1 cellular context compared by ENCODE assay signal in genomic region chr14:50116221-50116956, GRCh38.
TF ChIP-seq lines count a peak whose summit lies in the region.

VCPKMT (minus strand) TSS chr14:50116572; CDS start chr14:50116552, 20 bp downstream.

TF ChIP-seq in HepG2, 621 proteins besides CTCF, POLR2A, EP300 and RAD21 (continued from another document and continues in another):
- peak; percentile 95 for TF ChIP-seq ZGPAT (CRISPR knock-in tag; IDR thresholded peaks at IDR 0.05)
- no peak for TF ChIP-seq ZFP62 (CRISPR knock-in tag; IDR thresholded peaks at IDR 0.05)
- no peak for TF ChIP-seq ZNF24 (IDR thresholded peaks at IDR 0.05)
- TF ChIP-seq SPEN (CRISPR knock-in tag; IDR thresholded peaks at IDR 0.05; ENCODE audit: low read depth), result peak; percentile 91
- TF ChIP-seq TFAP4 (IDR thresholded peaks at IDR 0.05; ENCODE audit: borderline replicate concordance, low read depth), result peak; percentile 50; the same call in 1 of the 2 replicates
- TF ChIP-seq ZNF616 (CRISPR knock-in tag; IDR thresholded peaks at IDR 0.05; ENCODE audit: low read depth), result peak; percentile 73; the same call in 1 of the 2 replicates
- no peak for TF ChIP-seq AGO1 (IDR thresholded peaks at IDR 0.05; ENCODE audit: low read depth, low read length, poor library complexity, severe bottlenecking)
- TF ChIP-seq SIX1 (CRISPR knock-in tag; IDR thresholded peaks at IDR 0.05; ENCODE audit: borderline replicate concordance), result no peak
- TF ChIP-seq RFXANK (CRISPR knock-in tag; IDR thresholded peaks at IDR 0.05), result no peak
- no peak for TF ChIP-seq ZNF615 (CRISPR knock-in tag; IDR thresholded peaks at IDR 0.05; ENCODE audit: borderline replicate concordance)
- no peak for TF ChIP-seq ZNF12 (CRISPR knock-in tag; IDR thresholded peaks at IDR 0.05)
- TF ChIP-seq PCBP1 (IDR thresholded peaks at IDR 0.05; ENCODE audit: borderline replicate concordance, low read depth, low read length), result no peak
- TF ChIP-seq SNAI1 (CRISPR knock-in tag; IDR thresholded peaks at IDR 0.05; ENCODE audit: borderline replicate concordance), result no peak
- no peak for TF ChIP-seq ADNP (CRISPR knock-in tag; IDR thresholded peaks at IDR 0.05)
- peak; percentile 37 for TF ChIP-seq ZNF777 (CRISPR knock-in tag; IDR thresholded peaks at IDR 0.05)
- TF ChIP-seq ZC3H13 (CRISPR knock-in tag; IDR thresholded peaks at IDR 0.05), result no peak
- no peak for TF ChIP-seq RARA (CRISPR knock-in tag; IDR thresholded peaks at IDR 0.05)
- no peak for TF ChIP-seq ZNF597 (CRISPR knock-in tag; IDR thresholded peaks at IDR 0.05)
- TF ChIP-seq ZNF567 (CRISPR knock-in tag; IDR thresholded peaks at IDR 0.05; ENCODE audit: borderline replicate concordance), result 0 out of 2 replicates have a peak, but pooled peaks have one; percentile 47
- peak; percentile 94; the same call in 1 of the 2 replicates for TF ChIP-seq TFDP1 (CRISPR knock-in tag; IDR thresholded peaks at IDR 0.05; ENCODE audit: borderline replicate concordance)
- TF ChIP-seq ZBTB34 (CRISPR knock-in tag; IDR thresholded peaks at IDR 0.05), result no peak
- TF ChIP-seq ZNF770 (CRISPR knock-in tag; IDR thresholded peaks at IDR 0.05), result peak; percentile 61
- 0 out of 2 replicates have a peak, but pooled peaks have one; percentile 34 for TF ChIP-seq ARID2 (CRISPR knock-in tag; IDR thresholded peaks at IDR 0.05; ENCODE audit: borderline replicate concordance)
- no peak for TF ChIP-seq ESRRA (CRISPR knock-in tag; IDR thresholded peaks at IDR 0.05; ENCODE audit: low read depth)
- TF ChIP-seq GATAD1 (CRISPR knock-in tag; IDR thresholded peaks at IDR 0.05), result peak; percentile 97
- TF ChIP-seq PRPF4 (IDR thresholded peaks at IDR 0.05; ENCODE audit: low read depth, low read length, poor library complexity, severe bottlenecking), result no peak
- no peak for TF ChIP-seq BATF2 (CRISPR knock-in tag; IDR thresholded peaks at IDR 0.05)
- no peak for TF ChIP-seq SATB2 (CRISPR knock-in tag; IDR thresholded peaks at IDR 0.05)
- peak; percentile 96 for TF ChIP-seq POLR2G (IDR thresholded peaks at IDR 0.05; ENCODE audit: low read depth, low read length)
- peak in 1 of 2 experiments; percentile 69; a peak in 1 of 4 replicates for TF ChIP-seq KLF16 (CRISPR knock-in tag; IDR thresholded peaks at IDR 0.05)
- TF ChIP-seq ZBTB43 (CRISPR knock-in tag; conservative IDR thresholded peaks at IDR 0.05), result no peak
- TF ChIP-seq TIGD3 (CRISPR knock-in tag; IDR thresholded peaks at IDR 0.05; ENCODE audit: borderline replicate concordance), result no peak
- peak; percentile 97 for TF ChIP-seq YY1 (IDR thresholded peaks at IDR 0.05; ENCODE audit: insufficient read depth, insufficient replicate concordance, low read depth, low read length)
- no peak for TF ChIP-seq GRHL1 (CRISPR knock-in tag; conservative IDR thresholded peaks at IDR 0.05)
- TF ChIP-seq HIVEP1 (CRISPR knock-in tag; IDR thresholded peaks at IDR 0.05), result peak; percentile 58; the same call in 1 of the 2 replicates
- peak; percentile 79; the same call in 1 of the 2 replicates for TF ChIP-seq NFKB2 (CRISPR knock-in tag; IDR thresholded peaks at IDR 0.05; ENCODE audit: borderline replicate concordance)
- no peak for TF ChIP-seq SUZ12 (IDR thresholded peaks at IDR 0.05; ENCODE audit: low read depth, low read length)
- TF ChIP-seq DNMT1 (CRISPR knock-in tag; IDR thresholded peaks at IDR 0.05), result peak; percentile 80; the same call in 1 of the 2 replicates
- peak; percentile 42 for TF ChIP-seq SRSF1 (optimal IDR thresholded peaks at IDR 0.05; ENCODE audit: low read depth, low read length)
- no peak for TF ChIP-seq CENPBD1 (CRISPR knock-in tag; IDR thresholded peaks at IDR 0.05; ENCODE audit: borderline replicate concordance, low read depth)
- TF ChIP-seq SOX5 (CRISPR knock-in tag; IDR thresholded peaks at IDR 0.05; ENCODE audit: borderline replicate concordance), result peak; percentile 77
- TF ChIP-seq XBP1 (CRISPR knock-in tag; IDR thresholded peaks at IDR 0.05), result no peak
- no peak for TF ChIP-seq U2AF1 (optimal IDR thresholded peaks at IDR 0.05; ENCODE audit: low read depth, low read length)
- TF ChIP-seq PAX8 (CRISPR knock-in tag; IDR thresholded peaks at IDR 0.05; ENCODE audit: borderline replicate concordance), result no peak
- no peak; the same call in 1 of the 2 replicates for TF ChIP-seq ZZZ3 (CRISPR knock-in tag; IDR thresholded peaks at IDR 0.05; ENCODE audit: borderline replicate concordance)
- no peak for TF ChIP-seq ZNF124 (CRISPR knock-in tag; IDR thresholded peaks at IDR 0.05)
- peak; percentile 62; the same call in 1 of the 2 replicates for TF ChIP-seq CHD2 (IDR thresholded peaks at IDR 0.05; ENCODE audit: low read depth, low read length)
- peak; percentile 93 for TF ChIP-seq SAP130 (CRISPR knock-in tag; IDR thresholded peaks at IDR 0.05; ENCODE audit: low read depth)
- TF ChIP-seq ZNF850 (CRISPR knock-in tag; conservative IDR thresholded peaks at IDR 0.05), result no peak
- peak; percentile 64 for TF ChIP-seq ZNF883 (CRISPR knock-in tag; IDR thresholded peaks at IDR 0.05; ENCODE audit: not compliant biosample characterization)
- no peak for TF ChIP-seq ZBTB37 (CRISPR knock-in tag; IDR thresholded peaks at IDR 0.05)
- TF ChIP-seq ZNF354B (CRISPR knock-in tag; IDR thresholded peaks at IDR 0.05), result no peak
- TF ChIP-seq ZKSCAN1 (IDR thresholded peaks at IDR 0.05; ENCODE audit: low read length), result no peak
- peak; percentile 17; the same call in 1 of the 2 replicates for TF ChIP-seq FOXJ3 (CRISPR knock-in tag; IDR thresholded peaks at IDR 0.05; ENCODE audit: borderline replicate concordance)
- peak; percentile 72; the same call in 1 of the 2 replicates for TF ChIP-seq KAT7 (CRISPR knock-in tag; IDR thresholded peaks at IDR 0.05; ENCODE audit: borderline replicate concordance)
- TF ChIP-seq CAMTA2 (CRISPR knock-in tag; IDR thresholded peaks at IDR 0.05; ENCODE audit: borderline replicate concordance), result no peak
